In the genomic region with DNA sequence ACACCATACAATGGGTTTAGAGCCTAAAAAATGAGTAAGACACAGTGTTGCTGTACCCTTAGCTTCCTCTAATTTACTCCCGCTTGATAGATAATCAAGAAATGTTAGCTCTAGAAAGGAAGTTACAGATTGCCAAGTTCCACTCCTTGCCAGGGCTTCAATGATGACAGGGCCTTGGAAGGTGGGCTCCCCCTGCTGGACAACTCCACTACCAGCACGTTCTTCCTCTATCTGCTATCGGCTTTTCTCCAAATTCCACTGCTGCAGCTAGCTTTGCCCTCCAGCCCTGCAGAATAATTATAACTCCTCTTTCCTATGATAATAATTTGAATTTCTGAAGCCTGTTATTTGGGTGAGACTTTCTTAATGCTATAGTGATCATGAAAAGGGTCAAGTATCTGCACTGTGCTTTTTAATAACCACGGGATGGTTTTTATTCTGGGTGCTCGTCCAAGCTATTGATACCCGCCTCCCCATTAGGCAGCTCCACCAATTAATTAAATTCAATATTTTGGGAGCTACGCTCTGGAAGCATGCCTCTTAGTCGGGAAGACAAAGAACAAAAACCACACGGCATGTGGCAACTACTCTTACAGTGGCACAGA, we compare ENCODE assay signal across 9 cellular contexts. TPM values are rescaled to one million over a fixed set of nuclear protein-coding genes. Genes with fewer than 3 reads are reported as not detected.
DNase-seq lines count a peak whose midpoint lies in the region; ATAC-seq and TF ChIP-seq lines count a peak whose summit lies in the region.
"Had no signal": no experiment of that assay in that cellular context is flagged by ENCODE, and none has a peak within 500 bp of the region (broad histone marks: within the 10 kb centered on the region; RNA-seq: fewer than 3 reads in every experiment).

No MANE protein-coding gene starts in this region.

- H3K4me1 Mint-ChIP-seq in Caco-2 (ENCODE audit: low read depth, unreplicated experiment) (no peaks in the 10 kb centered on the region), glutamatergic neuron (ENCODE audit: low read depth, unreplicated experiment) (peaks cover 23% of the 10 kb centered on the region)
- no peaks in the 10 kb centered on the region for H3K4me1 Mint-ChIP-seq in activated naive CD4-positive, alpha-beta T cell treated with anti-CD3 and anti-CD28 coated beads for 36 hours (ENCODE audit: low read depth)

- POLR2A ChIA-PET in Caco-2 (lab: Charles Lee) = no interaction called here

- no TSS peak for BruUV-seq in Caco-2 (replicated peaks; lab: Mats Ljungman, UMichigan)

- H3K27me3 ChIP-seq in Caco-2 (replicated peaks; ENCODE audit: control insufficient read depth, insufficient read depth, low read length) (no peaks in the 10 kb centered on the region), HUES48 (ENCODE audit: control insufficient read depth, insufficient read depth, low read length) (no peaks in the 10 kb centered on the region), RWPE2 (ENCODE audit: insufficient read depth, poor library complexity, severe bottlenecking) (peaks cover 8% of the 10 kb centered on the region), psoas muscle (ENCODE audit: insufficient read depth in 3 of 3, low read length in 2 of 3) (peaks cover 0 to 9% (median 0%) of the 10 kb centered on the region in 3 donors)

- no peaks in the 10 kb centered on the region for H3K9me3 Mint-ChIP-seq in Caco-2 (ENCODE audit: unreplicated experiment)
- no peaks in the 10 kb centered on the region for H3K9me3 Mint-ChIP-seq in activated naive CD4-positive, alpha-beta T cell treated with anti-CD3 and anti-CD28 coated beads for 36 hours
- H3K9me3 Mint-ChIP-seq in glutamatergic neuron (ENCODE audit: unreplicated experiment) = peaks cover 2% of the 10 kb centered on the region

- H3K9me3 ChIP-seq in Caco-2 (no peaks in the 10 kb centered on the region), HUES48 (ENCODE audit: control insufficient read depth, insufficient read depth, low read length) (no peaks in the 10 kb centered on the region), RWPE2 (ENCODE audit: severe bottlenecking) (no peaks in the 10 kb centered on the region), psoas muscle (no peaks in the 10 kb centered on the region)

- H3K4me3 ChIP-seq in Caco-2 (ENCODE audit: low read depth, low read length) (no peak overlapping the region), HUES48 (ENCODE audit: low read depth, low read length) (no peak overlapping the region), RWPE2 (ENCODE audit: severe bottlenecking) (no peak overlapping the region), psoas muscle (no peak overlapping the region)

- H3K27ac ChIP-seq in HUES48 (ENCODE audit: low read depth, low read length) (peak overlapping the region; percentile 45), RWPE2 (ENCODE audit: poor library complexity, severe bottlenecking) (no peak overlapping the region), psoas muscle (no peak overlapping the region)

- WGBS in psoas muscle, 3 donors = 42 to 46% (median 43%) methylated on average over 9 of the region's 9 CpGs

- peak; percentile 61; the same call in 2 of the 3 replicates for ATAC-seq in RWPE2 (ENCODE audit: low read depth)
- ATAC-seq in psoas muscle = peak; percentile 40 to 76 (median 64)
- no peak for ATAC-seq in HG03025 (IDR thresholded peaks at IDR 0.05; ENCODE audit: low FRiP score, unreplicated experiment)
- ATAC-seq in GM21447 (IDR thresholded peaks at IDR 0.05; ENCODE audit: unreplicated experiment) = no peak

- H3K36me3 ChIP-seq in Caco-2 (ENCODE audit: control insufficient read depth, insufficient read depth, low read length) = no peaks in the 10 kb centered on the region
- peaks cover 9% of the 10 kb centered on the region for H3K36me3 ChIP-seq in HUES48 (ENCODE audit: control insufficient read depth, insufficient read depth, low read length)
- no peaks in the 10 kb centered on the region for H3K36me3 ChIP-seq in RWPE2 (ENCODE audit: low read depth)
- H3K36me3 ChIP-seq in psoas muscle (ENCODE audit: insufficient read depth in 1 of 2, low read depth in 1 of 2) = no peaks in the 10 kb centered on the region

- no peak overlapping the region for H3K4me3 Mint-ChIP-seq in Caco-2 (ENCODE audit: unreplicated experiment)
- H3K4me3 Mint-ChIP-seq in activated naive CD4-positive, alpha-beta T cell treated with anti-CD3 and anti-CD28 coated beads for 36 hours = no peak overlapping the region
- no peak overlapping the region for H3K4me3 Mint-ChIP-seq in glutamatergic neuron (ENCODE audit: unreplicated experiment)

- H3K27me3 Mint-ChIP-seq in Caco-2 (ENCODE audit: insufficient read depth, unreplicated experiment) (peaks cover 18% of the 10 kb centered on the region), glutamatergic neuron (ENCODE audit: unreplicated experiment) (peaks cover 7% of the 10 kb centered on the region)
- peaks cover 28% of the 10 kb centered on the region for H3K27me3 Mint-ChIP-seq in activated naive CD4-positive, alpha-beta T cell treated with anti-CD3 and anti-CD28 coated beads for 36 hours (ENCODE audit: low read depth)

- CTCF ChIA-PET in Caco-2 (lab: Charles Lee) = interaction anchor here (0.6 to 2.9 kb wide), 5 partner anchors 11 to 517 kb away, joined by 3 to 23 read pairs (median 3); no protein-coding TSS in a partner anchor
- CTCF ChIA-PET in activated naive CD4-positive, alpha-beta T cell treated with anti-CD3 and anti-CD28 coated beads for 36 hours (lab: Charles Lee) = interaction anchor here (0.6 to 3.0 kb wide), 13 partner anchors 8 to 923 kb away, joined by 3 to 24 read pairs (median 4); partner anchors contain the start of gene SYN3

- intact Hi-C loops in Caco-2 (cut with micrococcal nuclease; ENCODE audit: unreplicated experiment) = loop anchor here (1.0 kb wide), 1 partner anchor 31 kb away; no protein-coding TSS in a partner anchor
- intact Hi-C loops in activated naive CD4-positive, alpha-beta T cell treated with anti-CD3 and anti-CD28 coated beads for 36 hours (cut with micrococcal nuclease) = loop anchor here (1.0 kb wide), 1 partner anchor 31 kb away; no protein-coding TSS in a partner anchor
- intact Hi-C loops in psoas muscle (cut with DNase I) = no loop called here

- H3K36me3 Mint-ChIP-seq in Caco-2 (ENCODE audit: insufficient read depth, unreplicated experiment) (no peaks in the 10 kb centered on the region), glutamatergic neuron (ENCODE audit: unreplicated experiment) (no peaks in the 10 kb centered on the region)
- no peaks in the 10 kb centered on the region for H3K36me3 Mint-ChIP-seq in activated naive CD4-positive, alpha-beta T cell treated with anti-CD3 and anti-CD28 coated beads for 36 hours (ENCODE audit: low read depth)

- H3K4me1 ChIP-seq in Caco-2 = no peaks in the 10 kb centered on the region
- H3K4me1 ChIP-seq in HUES48 (ENCODE audit: control insufficient read depth, insufficient read depth, low read length) = peaks cover 51% of the 10 kb centered on the region
- no peaks in the 10 kb centered on the region for H3K4me1 ChIP-seq in RWPE2 (ENCODE audit: insufficient read depth, poor library complexity, severe bottlenecking)
- no peaks in the 10 kb centered on the region for H3K4me1 ChIP-seq in psoas muscle

- TF ChIP-seq CTCF in Caco-2 (IDR thresholded peaks at IDR 0.05; ENCODE audit: insufficient read depth in 1 of 2, low read depth in 1 of 2, low read length in 1 of 2, severe bottlenecking in 1 of 2, unreplicated experiment in 1 of 2) = peak; percentile 62 to 93
- TF ChIP-seq CTCF in RWPE2 (IDR thresholded peaks at IDR 0.05; ENCODE audit: poor library complexity, severe bottlenecking) = peak; percentile 92
- peak; percentile 91 for TF ChIP-seq CTCF in glutamatergic neuron (IDR thresholded peaks at IDR 0.05; ENCODE audit: partially characterized antibody, unreplicated experiment)
- peak; percentile 75 for TF ChIP-seq CTCF in psoas muscle (IDR thresholded peaks at IDR 0.05)

- no peak overlapping the region for H3K9ac ChIP-seq in HUES48 (ENCODE audit: low read depth, low read length)

- DNase-seq in Caco-2 (peak; percentile 66 to 72), RWPE2 (ENCODE audit: low spot score) (no peak), glutamatergic neuron (peak; percentile 79), psoas muscle (peak; percentile 77 to 81)
- peak; percentile 74 for DNase-seq in activated naive CD4-positive, alpha-beta T cell treated with anti-CD3 and anti-CD28 coated beads for 36 hours

- H3K27ac Mint-ChIP-seq in Caco-2 (ENCODE audit: unreplicated experiment) = no peak overlapping the region
- H3K27ac Mint-ChIP-seq in activated naive CD4-positive, alpha-beta T cell treated with anti-CD3 and anti-CD28 coated beads for 36 hours = no peak overlapping the region
- H3K27ac Mint-ChIP-seq in glutamatergic neuron (ENCODE audit: unreplicated experiment) = no peak overlapping the region

RNA-seq across cellular contexts. Expression of gene SYN3, which starts 9.0 kb away (rescaled TPM):
- total RNA-seq in Caco-2 (2022) (not detected in 2 replicates), glutamatergic neuron (ENCODE audit: unreplicated experiment) (69.6 TPM), psoas muscle (under 1 TPM in 2 of 4 donors, not detected in 2; 0.32 to 0.34 TPM)
- not detected for total RNA-seq in activated naive CD4-positive, alpha-beta T cell treated with anti-CD3 and anti-CD28 coated beads for 36 hours
- polyA plus RNA-seq in psoas muscle = under 1 TPM; 0.04 to 0.52 (median 0.13) TPM
- total RNA-seq: T-helper 2 cell treated with Interferon-gamma antibody and Interleukin-4, amounts not matched to agents 100 ng/mL and 5 ng/mL, for 36 hours had no signal

Comparison
In these comparisons a context has a peak if more than half of its experiments do, and no peak if none do; other contexts are left out.
1. ATAC-seq: peak in RWPE2 (single experiment) and psoas muscle (4 of 4); none in HG03025 (single experiment) and GM21447 (single experiment).
2. RNA of gene SYN3, which starts 9.0 kb away (total RNA-seq): 69.6 TPM in glutamatergic neuron (single experiment); 0.32 to 0.34 TPM in psoas muscle, not detected in Caco-2 and not detected in activated naive CD4-positive, alpha-beta T cell treated with anti-CD3 and anti-CD28 coated beads for 36 hours; every median in the first group is over 10 times any median in the second.
3. intact Hi-C loops: an anchor here in Caco-2 (1.0 kb wide) and activated naive CD4-positive, alpha-beta T cell treated with anti-CD3 and anti-CD28 coated beads for 36 hours (1.0 kb wide); none called in psoas muscle.
4. Peak in every context shown above with its lines, with median percentiles within 50 percentile points of each other: CTCF ChIP-seq.